1 cellular context compared by ENCODE assay signal in genomic region chr13:45773236-45773635, GRCh38.
A peak's percentile ranks its signal among the peaks of the same experiment; 100 is the strongest.
TF ChIP-seq lines count a peak whose summit lies in the region.

No MANE protein-coding gene starts in this region.

TF ChIP-seq in IMR-90, 13 proteins besides CTCF, POLR2A, EP300 and RAD21:
- TF ChIP-seq FOS (IDR thresholded peaks at IDR 0.05; ENCODE audit: low read depth, low read length) (peak; percentile 66), RCOR1 (IDR thresholded peaks at IDR 0.05; ENCODE audit: insufficient replicate concordance, low read length) (no peak), MAFK (IDR thresholded peaks at IDR 0.05; ENCODE audit: low read depth, low read length) (no peak)
